Comparison of ENCODE assay signal across 8 cellular contexts in genomic region chr11:45102810-45103621, GRCh38. TPM values are rescaled to one million over a fixed set of nuclear protein-coding genes. Genes with fewer than 3 reads are reported as not detected.
DNase-seq lines count a peak whose midpoint lies in the region; ATAC-seq and TF ChIP-seq lines count a peak whose summit lies in the region.

No MANE protein-coding gene starts in this region.

- DNase-seq in DMS79 (lab: John Stamatoyannopoulos, UW) (peak; percentile 13), SW 1271 (lab: John Stamatoyannopoulos, UW) (peak; percentile 41), right cardiac atrium (peak; percentile 59 to 79 (median 76)), smooth muscle cell (lab: John Stamatoyannopoulos, UW; ENCODE audit: unreplicated experiment) (peak; percentile 33), NCI-H128 (lab: John Stamatoyannopoulos, UW; ENCODE audit: unreplicated experiment) (no peak)
- DNase-seq in activated naive CD8-positive, alpha-beta T cell treated with anti-CD3 and anti-CD28 coated beads, Interleukin-2, amount 50 U/mL, for 24 hours = peak; percentile 66

- H3K4me3 ChIP-seq in right cardiac atrium (ENCODE audit: low read length) = no peak overlapping the region
- H3K4me3 ChIP-seq in smooth muscle cell = no peak overlapping the region

- H3K36me3 Mint-ChIP-seq in activated naive CD8-positive, alpha-beta T cell treated with anti-CD3 and anti-CD28 coated beads, Interleukin-2, amount 50 U/mL, for 24 hours (ENCODE audit: low read depth) = no peaks in the 10 kb centered on the region

- H3F3A ChIP-seq in smooth muscle cell (ENCODE audit: low read depth) = no peaks in the 10 kb centered on the region

- TF ChIP-seq CTCF in LNCAP (IDR thresholded peaks at IDR 0.05) (peak; percentile 95), smooth muscle cell (IDR thresholded peaks at IDR 0.05; ENCODE audit: borderline replicate concordance, insufficient read depth, poor library complexity, severe bottlenecking) (peak; percentile 98)

- H3K9me3 ChIP-seq in right cardiac atrium (ENCODE audit: control insufficient read depth, low read length) = no peaks in the 10 kb centered on the region
- H3K9me3 ChIP-seq in smooth muscle cell (replicated peaks; ENCODE audit: low read depth) = no peaks in the 10 kb centered on the region

- peak overlapping the region; percentile 30 for H3K27ac Mint-ChIP-seq in activated naive CD8-positive, alpha-beta T cell treated with anti-CD3 and anti-CD28 coated beads, Interleukin-2, amount 50 U/mL, for 24 hours

- no peak overlapping the region for H3K9ac ChIP-seq in smooth muscle cell (ENCODE audit: low read depth)

- no peaks in the 10 kb centered on the region for H3K27me3 ChIP-seq in right cardiac atrium (ENCODE audit: control insufficient read depth, insufficient read depth)
- peaks cover 21% of the 10 kb centered on the region for H3K27me3 ChIP-seq in smooth muscle cell (ENCODE audit: low read depth)

- peaks cover 6% of the 10 kb centered on the region for H3K27me3 Mint-ChIP-seq in activated naive CD8-positive, alpha-beta T cell treated with anti-CD3 and anti-CD28 coated beads, Interleukin-2, amount 50 U/mL, for 24 hours

- WGBS in right cardiac atrium = 17% methylated on average over 8 of the region's 8 CpGs
- 15% methylated on average over 8 of the region's 8 CpGs for WGBS in smooth muscle cell (ENCODE audit: low lambda C conversion rate)

- no peaks in the 10 kb centered on the region for H3K79me2 ChIP-seq in smooth muscle cell (ENCODE audit: low read depth)

- H3K4me2 ChIP-seq in smooth muscle cell = peak overlapping the region; percentile 65

- no peaks in the 10 kb centered on the region for H3K4me1 ChIP-seq in right cardiac atrium (ENCODE audit: control insufficient read depth, insufficient read depth, low read length)
- no peaks in the 10 kb centered on the region for H3K4me1 ChIP-seq in smooth muscle cell (ENCODE audit: low read depth)

- no peak overlapping the region for H3K27ac ChIP-seq in right cardiac atrium (ENCODE audit: low read length)
- no peak overlapping the region for H3K27ac ChIP-seq in smooth muscle cell (ENCODE audit: low read depth)

- no peaks in the 10 kb centered on the region for H3K36me3 ChIP-seq in smooth muscle cell (ENCODE audit: low read depth)

- no peak overlapping the region for H2AFZ ChIP-seq in smooth muscle cell (ENCODE audit: low read depth)

- H3K4me1 Mint-ChIP-seq in activated naive CD8-positive, alpha-beta T cell treated with anti-CD3 and anti-CD28 coated beads, Interleukin-2, amount 50 U/mL, for 24 hours = peaks cover 15% of the 10 kb centered on the region

- intact Hi-C loops in right cardiac atrium (cut with DNase I) = loop anchor here in 3 of 4 donors (2.0 to 5.0 kb wide), 3 partner anchors 166 to 481 kb away; no protein-coding TSS in a partner anchor

- peak; percentile 91 for ATAC-seq in GM21447 (IDR thresholded peaks at IDR 0.05; ENCODE audit: unreplicated experiment)
- ATAC-seq in activated naive CD8-positive, alpha-beta T cell treated with anti-CD3 and anti-CD28 coated beads, Interleukin-2, amount 50 U/mL, for 24 hours = peak; percentile 97
- ATAC-seq in right cardiac atrium = peak; percentile 60 to 65

- H3K9me3 Mint-ChIP-seq in activated naive CD8-positive, alpha-beta T cell treated with anti-CD3 and anti-CD28 coated beads, Interleukin-2, amount 50 U/mL, for 24 hours = no peaks in the 10 kb centered on the region

- H3K4me3 Mint-ChIP-seq in activated naive CD8-positive, alpha-beta T cell treated with anti-CD3 and anti-CD28 coated beads, Interleukin-2, amount 50 U/mL, for 24 hours = peak overlapping the region; percentile 63

- H4K20me1 ChIP-seq in smooth muscle cell (ENCODE audit: low read depth) = no peaks in the 10 kb centered on the region

RNA-seq across cellular contexts. Expression of gene PRDM11, which starts 43.4 kb away (rescaled TPM):
- total RNA-seq in right cardiac atrium (10 to 100 TPM; 27.5 to 33.9 (median 29.9) TPM), smooth muscle cell (5.8 and 8.0 TPM in 2 replicates)
- polyA plus RNA-seq in right cardiac atrium (9.5 TPM), smooth muscle cell (5.2 and 6.6 TPM in 2 replicates)
